Comparison of ENCODE assay signal across 8 cellular contexts in genomic region chr12:10331642-10332239, GRCh38. TPM values are rescaled to one million over a fixed set of nuclear protein-coding genes. Genes with fewer than 3 reads are reported as not detected.
A peak's percentile ranks its signal among the peaks of the same experiment; 100 is the strongest.
DNase-seq lines count a peak whose midpoint lies in the region; ATAC-seq, FAIRE-seq and TF ChIP-seq lines count a peak whose summit lies in the region.

No MANE protein-coding gene starts in this region.

- TF ChIP-seq CTCF in SK-N-SH (IDR thresholded peaks at IDR 0.05) (peak; percentile 72), fibroblast of lung (conservative IDR thresholded peaks at IDR 0.05 in 1 of 2, IDR thresholded peaks at IDR 0.05 in 1 of 2; ENCODE audit: low read depth in 1 of 2, low read length in 2 of 2) (peak; percentile 91 to 98), neural progenitor cell (IDR thresholded peaks at IDR 0.05) (peak; percentile 79)

- H3K4me1 ChIP-seq in SK-N-SH (ENCODE audit: control insufficient read depth in 1 of 2, insufficient read depth in 2 of 2, low read depth in 1 of 2, low read length in 1 of 2) = no peaks in the 10 kb centered on the region
- no peaks in the 10 kb centered on the region for H3K4me1 ChIP-seq in fibroblast of lung (ENCODE audit: control insufficient read depth, extremely low read depth, insufficient read depth, low read length)
- no peaks in the 10 kb centered on the region for H3K4me1 ChIP-seq in neural progenitor cell

- 7% methylated on average over 2 of the region's 2 CpGs for WGBS in SK-N-SH (ENCODE audit: low lambda C conversion rate)

- H3K36me3 ChIP-seq in SK-N-SH (replicated peaks in 1 of 2; ENCODE audit: control insufficient read depth in 1 of 2, insufficient read depth in 2 of 2, low read length in 1 of 2) (no peaks in the 10 kb centered on the region), fibroblast of lung (ENCODE audit: control insufficient read depth, insufficient read depth, low read length) (no peaks in the 10 kb centered on the region), neural progenitor cell (no peaks in the 10 kb centered on the region)

- no peaks in the 10 kb centered on the region for H3K36me3 Mint-ChIP-seq in neural progenitor cell

- H3K4me3 Mint-ChIP-seq in neural progenitor cell = no peak overlapping the region

- H3K27ac ChIP-seq in SK-N-SH (ENCODE audit: low read depth in 2 of 2, low read length in 1 of 2) (no peak overlapping the region), fibroblast of lung (ENCODE audit: insufficient read depth, low read length) (no peak overlapping the region), neural progenitor cell (no peak overlapping the region)

- H3K9me3 ChIP-seq in SK-N-SH (no peaks in the 10 kb centered on the region), fibroblast of lung (ENCODE audit: control insufficient read depth, insufficient read depth, low read depth, low read length) (no peaks in the 10 kb centered on the region), neural progenitor cell (ENCODE audit: low read depth) (no peaks in the 10 kb centered on the region)

- H3F3A ChIP-seq in SK-N-SH (replicated peaks; ENCODE audit: insufficient read depth) (no peaks in the 10 kb centered on the region), neural progenitor cell (ENCODE audit: low read depth) (no peaks in the 10 kb centered on the region)

- CTCF ChIA-PET in SK-N-SH (lab: Yijun Ruan, JAX) = interaction anchor here (1.3 to 2.1 kb wide), 5 partner anchors 9 to 868 kb away, joined by 3 to 7 read pairs (median 4); no protein-coding TSS in a partner anchor

- no peak overlapping the region for H3K27ac Mint-ChIP-seq in neural progenitor cell

- no peak overlapping the region for H3K9ac ChIP-seq in SK-N-SH
- H3K9ac ChIP-seq in fibroblast of lung (ENCODE audit: insufficient read depth, low read length) = no peak overlapping the region
- H3K9ac ChIP-seq in neural progenitor cell = no peak overlapping the region

- TF ChIP-seq EP300 in SK-N-SH (IDR thresholded peaks at IDR 0.05; ENCODE audit: borderline replicate concordance in 1 of 2, low read depth in 1 of 2, low read length in 1 of 2) = no peak

- H3K4me1 Mint-ChIP-seq in neural progenitor cell = no peaks in the 10 kb centered on the region

- TF ChIP-seq POLR2A in GM12892 (IDR thresholded peaks at IDR 0.05; ENCODE audit: low read depth, low read length) = no peak

- peak; percentile 70 for TF ChIP-seq RAD21 in SK-N-SH (IDR thresholded peaks at IDR 0.05; ENCODE audit: low read length)

- H2AFZ ChIP-seq in SK-N-SH (ENCODE audit: low read depth) (no peak overlapping the region), fibroblast of lung (ENCODE audit: low read length) (no peak overlapping the region), neural progenitor cell (replicated peaks) (peak overlapping the region; percentile 61)

- no peaks in the 10 kb centered on the region for H3K27me3 Mint-ChIP-seq in neural progenitor cell (ENCODE audit: insufficient read depth, low read depth)

- ATAC-seq in GM19397 (IDR thresholded peaks at IDR 0.05; ENCODE audit: unreplicated experiment) = no peak
- no peak for ATAC-seq in GM21381 (IDR thresholded peaks at IDR 0.05; ENCODE audit: unreplicated experiment)

- FAIRE-seq in GM12892 (lab: Jason Lieb, UNC) = no peak

- H3K4me3 ChIP-seq in SK-N-SH (ENCODE audit: low read depth in 2 of 2, low read length in 1 of 2) (no peak overlapping the region), fibroblast of lung (replicated peaks in 1 of 4; ENCODE audit: control extremely low read depth in 1 of 4, insufficient read depth in 1 of 4, low read depth in 3 of 4, low read length in 4 of 4) (no peak overlapping the region), neural progenitor cell (no peak overlapping the region)

- DNase-seq in ELR (ENCODE audit: low read depth) = peak; percentile 72
- peak; percentile 64 for DNase-seq in M059J (ENCODE audit: low read depth)
- peak; percentile 26 for DNase-seq in SK-N-SH
- DNase-seq in fibroblast of lung (ENCODE audit: low read depth in 2 of 2) = peak; percentile 44 to 76
- peak; percentile 72 for DNase-seq in neural progenitor cell (ENCODE audit: low spot score)
- DNase-seq in GM12892 (ENCODE audit: insufficient read length) = no peak

- no peaks in the 10 kb centered on the region for H3K9me2 ChIP-seq in SK-N-SH

- H3K27me3 ChIP-seq in SK-N-SH (ENCODE audit: insufficient read depth) = peaks cover 7% of the 10 kb centered on the region; the same call in 1 of the 2 replicates
- H3K27me3 ChIP-seq in fibroblast of lung (ENCODE audit: control insufficient read depth, insufficient read depth, low read length) = no peaks in the 10 kb centered on the region
- no peaks in the 10 kb centered on the region for H3K27me3 ChIP-seq in neural progenitor cell

- POLR2A ChIA-PET in SK-N-SH (lab: Yijun Ruan, JAX) = no interaction called here

- H3K79me2 ChIP-seq in SK-N-SH (ENCODE audit: insufficient read depth) (no peaks in the 10 kb centered on the region), fibroblast of lung (ENCODE audit: control insufficient read depth, insufficient read depth, low read length) (no peaks in the 10 kb centered on the region), neural progenitor cell (ENCODE audit: low read depth) (no peaks in the 10 kb centered on the region)

- H4K20me1 ChIP-seq in SK-N-SH (ENCODE audit: insufficient read depth) = no peaks in the 10 kb centered on the region
- H4K20me1 ChIP-seq in fibroblast of lung (ENCODE audit: control insufficient read depth, extremely low read depth, insufficient read depth, low read length) = no peaks in the 10 kb centered on the region
- no peaks in the 10 kb centered on the region for H4K20me1 ChIP-seq in neural progenitor cell (ENCODE audit: low read depth)

- H3K9me3 Mint-ChIP-seq in neural progenitor cell = peaks cover 5% of the 10 kb centered on the region

- H3K4me2 ChIP-seq in SK-N-SH (no peak overlapping the region), fibroblast of lung (ENCODE audit: extremely low read depth, insufficient read depth, low read length) (no peak overlapping the region), neural progenitor cell (no peak overlapping the region)

TF ChIP-seq in SK-N-SH, 30 proteins besides CTCF, POLR2A, EP300 and RAD21:
- no peak for TF ChIP-seq USF2 (IDR thresholded peaks at IDR 0.05; ENCODE audit: borderline replicate concordance, low read depth, low read length)
- TF ChIP-seq SMC3 (IDR thresholded peaks at IDR 0.05; ENCODE audit: low read depth, low read length) = peak; percentile 62
TF ChIP-seq in SK-N-SH: peak in this region for 1.

RNA-seq across cellular contexts. Expression of gene KLRD1, which starts 24.1 kb away (rescaled TPM):
- total RNA-seq in M059J (2014; rRNA removed; shearing (Covaris generic)) = not detected in 2 replicates
- polyA plus RNA-seq in SK-N-SH (2012; rRNA removed) (not detected in 2 replicates), fibroblast of lung (under 0.01 and 0.06 TPM in 2 replicates)
- not detected in 2 replicates for polyA plus RNA-seq in SK-N-SH (2012; cell fraction: cytosol; rRNA removed)
- polyA plus RNA-seq in SK-N-SH (2012; cell fraction: nucleus; rRNA removed) = not detected in 2 replicates
- total RNA-seq in fibroblast of lung (0.17 and 0.26 TPM in 2 replicates), neural progenitor cell (ENCODE audit: low replicate concordance) (0.06 TPM in 2 replicates)
- 0.14 TPM in 1 of 2 replicates, not detected in the other for polyA plus RNA-seq in fibroblast of lung (2012)
- polyA minus RNA-seq in fibroblast of lung (ENCODE audit: low replicate concordance) = not detected in 2 replicates
- polyA plus RNA-seq in GM12892 (2012; ENCODE audit: missing spikeins) = 0.08 TPM

RNA-seq across cellular contexts. Expression of gene KLRK1, which starts 58.1 kb away (rescaled TPM):
- total RNA-seq in M059J (2014; rRNA removed; shearing (Covaris generic)) = not detected in 2 replicates
- polyA plus RNA-seq in SK-N-SH (2012; rRNA removed) (not detected in 2 replicates), fibroblast of lung (not detected in 2 replicates)
- not detected in 2 replicates for polyA plus RNA-seq in SK-N-SH (2012; cell fraction: cytosol; rRNA removed)
- not detected in 2 replicates for polyA plus RNA-seq in SK-N-SH (2012; cell fraction: nucleus; rRNA removed)
- total RNA-seq in fibroblast of lung (not detected in 2 replicates), neural progenitor cell (ENCODE audit: low replicate concordance) (not detected in 2 replicates)
- polyA plus RNA-seq in fibroblast of lung (2012) = not detected in 2 replicates
- not detected in 2 replicates for polyA minus RNA-seq in fibroblast of lung (ENCODE audit: low replicate concordance)
- polyA plus RNA-seq in GM12892 (2012; ENCODE audit: missing spikeins) = not detected
